In genomic region chr2:172465417-172466334, GRCh38 we compare ENCODE assay signal across 7 cellular contexts. TPM values are rescaled to one million over a fixed set of nuclear protein-coding genes. Genes with fewer than 3 reads are reported as not detected.
DNase-seq lines count a peak whose midpoint lies in the region; ATAC-seq and TF ChIP-seq lines count a peak whose summit lies in the region.

No MANE protein-coding gene starts in this region.

- DNase-seq in GM13976 (ENCODE audit: low spot score) (peak; percentile 63), NB4 (ENCODE audit: low read depth) (peak; percentile 85), glutamatergic neuron (peak; percentile 58), progenitor cell of endocrine pancreas (ENCODE audit: low spot score, unreplicated experiment) (peak; percentile 34)
- peak in 1 of 2 donors; percentile 65 for DNase-seq in activated naive CD4-positive, alpha-beta T cell treated with anti-CD3 and anti-CD28 coated beads, Interleukin-2, amount 50 U/mL, for 72 hours (ENCODE audit: low spot score in 2 of 2)

- in situ Hi-C loops in GM13976 (cut with MboI; ENCODE audit: low sequenced_read_pairs, unreplicated experiment), result loop anchor here (10.0 to 25.0 kb wide), 3 partner anchors 301 to 853 kb away; no protein-coding TSS in a partner anchor

- H3K4me3 ChIP-seq in NB4 (ENCODE audit: low read depth, low read length), result peak overlapping the region; percentile 51
- peak overlapping the region; percentile 2 for H3K4me3 ChIP-seq in urinary bladder (ENCODE audit: low read depth, low read length)

- peak; percentile 79 for TF ChIP-seq CTCF in GM13976 (IDR thresholded peaks at IDR 0.05; ENCODE audit: borderline replicate concordance, control extremely low read depth, extremely low read depth, insufficient read depth, missing control alignments)
- peak; percentile 86 for TF ChIP-seq CTCF in NB4 (IDR thresholded peaks at IDR 0.05; ENCODE audit: low read depth, low read length)
- TF ChIP-seq CTCF in glutamatergic neuron (IDR thresholded peaks at IDR 0.05; ENCODE audit: partially characterized antibody, unreplicated experiment), result peak; percentile 78
- peak; percentile 86 for TF ChIP-seq CTCF in progenitor cell of endocrine pancreas (IDR thresholded peaks at IDR 0.05; ENCODE audit: unreplicated experiment)

- no peaks in the 10 kb centered on the region for H3K36me3 Mint-ChIP-seq in activated naive CD4-positive, alpha-beta T cell treated with anti-CD3 and anti-CD28 coated beads, Interleukin-2, amount 50 U/mL, for 72 hours
- H3K36me3 Mint-ChIP-seq in glutamatergic neuron (ENCODE audit: unreplicated experiment), result no peaks in the 10 kb centered on the region
- H3K36me3 Mint-ChIP-seq in progenitor cell of endocrine pancreas (ENCODE audit: insufficient read depth), result peaks cover 10% of the 10 kb centered on the region

- H3K27ac Mint-ChIP-seq in activated naive CD4-positive, alpha-beta T cell treated with anti-CD3 and anti-CD28 coated beads, Interleukin-2, amount 50 U/mL, for 72 hours, result peak overlapping the region; percentile 26 to 79
- no peak overlapping the region for H3K27ac Mint-ChIP-seq in glutamatergic neuron (ENCODE audit: unreplicated experiment)
- no peak overlapping the region for H3K27ac Mint-ChIP-seq in progenitor cell of endocrine pancreas

- H3K4me3 Mint-ChIP-seq in glutamatergic neuron (ENCODE audit: unreplicated experiment), result no peak overlapping the region
- peak overlapping the region; percentile 29 for H3K4me3 Mint-ChIP-seq in progenitor cell of endocrine pancreas (ENCODE audit: low read depth)

- H3K4me1 Mint-ChIP-seq in glutamatergic neuron (ENCODE audit: low read depth, unreplicated experiment), result no peaks in the 10 kb centered on the region
- H3K4me1 Mint-ChIP-seq in progenitor cell of endocrine pancreas (ENCODE audit: low read depth), result peaks cover 13% of the 10 kb centered on the region

- TF ChIP-seq POLR2A in NB4 (IDR thresholded peaks at IDR 0.05; ENCODE audit: extremely low read depth, insufficient read length), result no peak

- no peaks in the 10 kb centered on the region for H3K4me1 ChIP-seq in urinary bladder (ENCODE audit: insufficient read depth)

- no peak overlapping the region for H3K27ac ChIP-seq in urinary bladder (ENCODE audit: low read depth)

- peak; percentile 82 for ATAC-seq in SK-N-SH treated with all-trans-retinoic acid at 6 μM for 48 hours
- peak; percentile 43 to 54 for ATAC-seq in activated naive CD4-positive, alpha-beta T cell treated with anti-CD3 and anti-CD28 coated beads, Interleukin-2, amount 50 U/mL, for 72 hours

- WGBS in urinary bladder, result 18% methylated on average over 24 of the region's 24 CpGs

- H3K36me3 ChIP-seq in urinary bladder (ENCODE audit: insufficient read depth), result no peaks in the 10 kb centered on the region

- no peaks in the 10 kb centered on the region for H3K27me3 Mint-ChIP-seq in glutamatergic neuron (ENCODE audit: unreplicated experiment)
- H3K27me3 Mint-ChIP-seq in progenitor cell of endocrine pancreas, result no peaks in the 10 kb centered on the region

- H3K9me3 Mint-ChIP-seq in activated naive CD4-positive, alpha-beta T cell treated with anti-CD3 and anti-CD28 coated beads, Interleukin-2, amount 50 U/mL, for 72 hours, result no peaks in the 10 kb centered on the region
- H3K9me3 Mint-ChIP-seq in glutamatergic neuron (ENCODE audit: unreplicated experiment), result no peaks in the 10 kb centered on the region
- H3K9me3 Mint-ChIP-seq in progenitor cell of endocrine pancreas (ENCODE audit: low read depth), result no peaks in the 10 kb centered on the region

TF ChIP-seq in SK-N-SH treated with all-trans-retinoic acid at 6 μM for 48 hours, 23 proteins besides CTCF, POLR2A, EP300 and RAD21 (continues in another document):
- no peak for TF ChIP-seq PATZ1 (CRISPR knock-in tag; IDR thresholded peaks at IDR 0.05; ENCODE audit: borderline replicate concordance)
- no peak for TF ChIP-seq ESRRG (CRISPR knock-in tag; IDR thresholded peaks at IDR 0.05)
- no peak for TF ChIP-seq CSDC2 (CRISPR knock-in tag; IDR thresholded peaks at IDR 0.05)
- TF ChIP-seq BACH2 (CRISPR knock-in tag; IDR thresholded peaks at IDR 0.05; ENCODE audit: borderline replicate concordance), result no peak
- no peak for TF ChIP-seq TSHZ2 (CRISPR knock-in tag; IDR thresholded peaks at IDR 0.05)
- TF ChIP-seq GLIS3 (CRISPR knock-in tag; IDR thresholded peaks at IDR 0.05), result no peak
- no peak for TF ChIP-seq ARNTL (CRISPR knock-in tag; IDR thresholded peaks at IDR 0.05; ENCODE audit: borderline replicate concordance, low read depth)
- TF ChIP-seq CREB5 (CRISPR knock-in tag; IDR thresholded peaks at IDR 0.05; ENCODE audit: low read depth), result no peak
- no peak for TF ChIP-seq ZNF565 (CRISPR knock-in tag; conservative IDR thresholded peaks at IDR 0.05; ENCODE audit: low read depth)
- TF ChIP-seq POU6F1 (CRISPR knock-in tag; IDR thresholded peaks at IDR 0.05; ENCODE audit: borderline replicate concordance, low read depth), result no peak
- TF ChIP-seq TOX (CRISPR knock-in tag; IDR thresholded peaks at IDR 0.05; ENCODE audit: borderline replicate concordance), result no peak
- TF ChIP-seq TCF4 (CRISPR knock-in tag; IDR thresholded peaks at IDR 0.05; ENCODE audit: borderline replicate concordance), result no peak
- TF ChIP-seq ZFP30 (CRISPR knock-in tag; IDR thresholded peaks at IDR 0.05), result no peak
- no peak for TF ChIP-seq RARB (CRISPR knock-in tag; IDR thresholded peaks at IDR 0.05)
- TF ChIP-seq ZFP3 (CRISPR knock-in tag; IDR thresholded peaks at IDR 0.05), result no peak

RNA-seq across cellular contexts. Expression of gene ITGA6, which starts 38.3 kb away (rescaled TPM):
- total RNA-seq in activated naive CD4-positive, alpha-beta T cell treated with anti-CD3 and anti-CD28 coated beads, Interleukin-2, amount 50 U/mL, for 72 hours, result 1 to 10 TPM; 3.4 to 5.0 TPM
- total RNA-seq in glutamatergic neuron (ENCODE audit: unreplicated experiment) (0.81 TPM), progenitor cell of endocrine pancreas (69.5 and 83.8 TPM in 2 replicates), urinary bladder (171 TPM)
- 30.9 TPM for polyA plus RNA-seq in urinary bladder

Comparison
In these comparisons a context has a peak if more than half of its experiments do, and no peak if none do; other contexts are left out.
1. H3K27ac Mint-ChIP-seq: peak in activated naive CD4-positive, alpha-beta T cell treated with anti-CD3 and anti-CD28 coated beads, Interleukin-2, amount 50 U/mL, for 72 hours (2 of 2); none in glutamatergic neuron (single experiment) and progenitor cell of endocrine pancreas (single experiment).
2. RNA of gene ITGA6, which starts 38.3 kb away (total RNA-seq): 171 TPM in urinary bladder (single experiment) and 69.5 to 83.8 TPM in progenitor cell of endocrine pancreas; 3.4 to 5.0 TPM in activated naive CD4-positive, alpha-beta T cell treated with anti-CD3 and anti-CD28 coated beads, Interleukin-2, amount 50 U/mL, for 72 hours and 0.81 TPM in glutamatergic neuron (single experiment); every median in the first group is over 10 times any median in the second.
3. Peak in every context shown above with its lines, with median percentiles within 50 percentile points of each other: CTCF ChIP-seq.